Comparison of ENCODE assay signal across 21 cellular contexts in genomic region chr1:55052221-55053142, GRCh38. TPM values are rescaled to one million over a fixed set of nuclear protein-coding genes. Genes with fewer than 3 reads are reported as not detected.
"Had no signal": no experiment of that assay in that cellular context is flagged by ENCODE, and none has a peak within 500 bp of the region (broad histone marks: within the 10 kb centered on the region; RNA-seq: fewer than 3 reads in every experiment).

No MANE protein-coding gene starts in this region.

- H3K36me3 ChIP-seq: ascending aorta, esophagus muscularis mucosa had no signal

- H3K4me1 ChIP-seq: ascending aorta had no signal

- ATAC-seq: activated CD8-positive, alpha-beta memory T cell treated with anti-CD3 and anti-CD28 coated beads, Interleukin-2, amount 10 ng/mL, durations not matched to agents 7 days and 5 days; stimulated activated naive CD8-positive, alpha-beta T cell treated with anti-CD3 and anti-CD28 coated beads, Interleukin-15, Interleukin-2, amounts not matched to agents 100 U/mL and 50 U/mL, for 24 hours had no signal

- H3K27ac Mint-ChIP-seq: activated CD8-positive, alpha-beta memory T cell treated with anti-CD3 and anti-CD28 coated beads, Interleukin-2, amount 10 ng/mL, durations not matched to agents 7 days and 5 days; activated naive CD8-positive, alpha-beta T cell treated with anti-CD3 and anti-CD28 coated beads, Interleukin-2, amount 10 ng/mL, durations not matched to agents 7 days and 5 days; activated T-cell treated with anti-CD3 and anti-CD28 coated beads, Interleukin-2, amount 50 U/mL, for 24 hours had no signal

- H3K4me3 Mint-ChIP-seq: activated CD8-positive, alpha-beta memory T cell treated with anti-CD3 and anti-CD28 coated beads, Interleukin-2, amount 10 ng/mL, durations not matched to agents 7 days and 5 days; activated naive CD8-positive, alpha-beta T cell treated with anti-CD3 and anti-CD28 coated beads, Interleukin-2, amount 10 ng/mL, durations not matched to agents 7 days and 5 days; activated T-cell treated with anti-CD3 and anti-CD28 coated beads, Interleukin-2, amount 50 U/mL, for 24 hours had no signal

- H3K27me3 ChIP-seq: ascending aorta, esophagus muscularis mucosa, left lung had no signal

- DNase-seq: activated CD4-positive, alpha-beta T cell treated with anti-CD3 and anti-CD28 coated beads, Interleukin-2, amount 50 U/mL, for 48 hours; activated CD4-positive, CD25-positive, alpha-beta regulatory T cell treated with anti-CD3 and anti-CD28 coated beads, Interleukin-2, amount 50 U/mL, for 72 hours; activated CD8-positive, alpha-beta memory T cell treated with anti-CD3 and anti-CD28 coated beads, Interleukin-2, amount 10 ng/mL, durations not matched to agents 7 days and 5 days; activated gamma-delta T cell; activated naive CD8-positive, alpha-beta T cell treated with anti-CD3 and anti-CD28 coated beads, Interleukin-2, amount 10 ng/mL, durations not matched to agents 7 days and 5 days; activated T-cell treated with anti-CD3 and anti-CD28 coated beads, Interleukin-2, amount 50 U/mL, for 24 hours; foreskin fibroblast; midbrain; nucleus accumbens; stimulated activated CD4-positive, alpha-beta T cell treated with anti-CD3 and anti-CD28 coated beads, Interleukin-4, amount 100 ng/mL, for 1 hour; stimulated activated CD8-positive, alpha-beta memory T cell treated with anti-CD3 and anti-CD28 coated beads, Interleukin-4, amount 100 ng/mL, for 48 hours; stimulated activated naive CD8-positive, alpha-beta T cell treated with anti-CD3 and anti-CD28 coated beads, Interleukin-15, Interleukin-2, amounts not matched to agents 100 U/mL and 50 U/mL, for 24 hours; T-helper 9 cell had no signal

- H3K27ac ChIP-seq: ascending aorta, esophagus muscularis mucosa had no signal

- H3K27me3 Mint-ChIP-seq: activated CD8-positive, alpha-beta memory T cell treated with anti-CD3 and anti-CD28 coated beads, Interleukin-2, amount 10 ng/mL, durations not matched to agents 7 days and 5 days; activated naive CD8-positive, alpha-beta T cell treated with anti-CD3 and anti-CD28 coated beads, Interleukin-2, amount 10 ng/mL, durations not matched to agents 7 days and 5 days; activated T-cell treated with anti-CD3 and anti-CD28 coated beads, Interleukin-2, amount 50 U/mL, for 24 hours had no signal

- H3K4me1 Mint-ChIP-seq: activated CD8-positive, alpha-beta memory T cell treated with anti-CD3 and anti-CD28 coated beads, Interleukin-2, amount 10 ng/mL, durations not matched to agents 7 days and 5 days; activated naive CD8-positive, alpha-beta T cell treated with anti-CD3 and anti-CD28 coated beads, Interleukin-2, amount 10 ng/mL, durations not matched to agents 7 days and 5 days had no signal

- FAIRE-seq: endometrium, islet of Langerhans, urothelium cell line had no signal

- H3K36me3 Mint-ChIP-seq: activated CD8-positive, alpha-beta memory T cell treated with anti-CD3 and anti-CD28 coated beads, Interleukin-2, amount 10 ng/mL, durations not matched to agents 7 days and 5 days; activated naive CD8-positive, alpha-beta T cell treated with anti-CD3 and anti-CD28 coated beads, Interleukin-2, amount 10 ng/mL, durations not matched to agents 7 days and 5 days had no signal

- H3K9me3 Mint-ChIP-seq: activated naive CD8-positive, alpha-beta T cell treated with anti-CD3 and anti-CD28 coated beads, Interleukin-2, amount 10 ng/mL, durations not matched to agents 7 days and 5 days; activated T-cell treated with anti-CD3 and anti-CD28 coated beads, Interleukin-2, amount 50 U/mL, for 24 hours had no signal

- H3K4me3 ChIP-seq: ascending aorta, esophagus muscularis mucosa, left lung had no signal

- H3K9me3 ChIP-seq: ascending aorta, esophagus muscularis mucosa, left lung had no signal

RNA-seq across cellular contexts. Expression of gene PCSK9, which starts 13.1 kb away (rescaled TPM):
- total RNA-seq: activated naive CD8-positive, alpha-beta T cell treated with anti-CD3 and anti-CD28 coated beads, Interleukin-2, amount 10 ng/mL, durations not matched to agents 7 days and 5 days; ascending aorta had no signal

RNA-seq across cellular contexts. Expression of gene BSND, which starts 53.7 kb away (rescaled TPM):
- total RNA-seq: activated naive CD8-positive, alpha-beta T cell treated with anti-CD3 and anti-CD28 coated beads, Interleukin-2, amount 10 ng/mL, durations not matched to agents 7 days and 5 days; ascending aorta; esophagus muscularis mucosa; left lung; pulmonary artery endothelial cell; temporal lobe had no signal
